Comparison of ENCODE assay signal across 1 cellular context in genomic region chr16:56479469-56479868, GRCh38.
TF ChIP-seq lines count a peak whose summit lies in the region.

No MANE protein-coding gene starts in this region.

TF ChIP-seq in HCT116, 20 proteins besides CTCF, POLR2A, EP300 and RAD21:
- TF ChIP-seq SIN3A (IDR thresholded peaks at IDR 0.05; ENCODE audit: low read depth) (no peak), YY1 (IDR thresholded peaks at IDR 0.05; ENCODE audit: extremely low read depth, insufficient replicate concordance, low read depth, low read length) (no peak), MAX (IDR thresholded peaks at IDR 0.05) (no peak), ZNF274 (IDR thresholded peaks at IDR 0.05; ENCODE audit: low read depth, low read length) (no peak), SP1 (IDR thresholded peaks at IDR 0.05; ENCODE audit: low read depth) (no peak), ELF1 (IDR thresholded peaks at IDR 0.05; ENCODE audit: borderline replicate concordance, low read depth) (no peak), EZH2phosphoT487 (IDR thresholded peaks at IDR 0.05; ENCODE audit: borderline replicate concordance) (no peak), CBX3 (IDR thresholded peaks at IDR 0.05; ENCODE audit: low read depth) (no peak), EZH2 (IDR thresholded peaks at IDR 0.05) (no peak), CEBPB (IDR thresholded peaks at IDR 0.05; ENCODE audit: low read depth) (no peak), ZBTB33 (IDR thresholded peaks at IDR 0.05; ENCODE audit: extremely low read depth, insufficient replicate concordance, low read length) (no peak), SRF (IDR thresholded peaks at IDR 0.05; ENCODE audit: low read depth) (no peak), REST (IDR thresholded peaks at IDR 0.05; ENCODE audit: low read depth) (no peak), FOSL1 (IDR thresholded peaks at IDR 0.05; ENCODE audit: low read depth) (no peak), POLR2AphosphoS5 (IDR thresholded peaks at IDR 0.05; ENCODE audit: low read depth, low read length) (no peak), TCF7L2 (IDR thresholded peaks at IDR 0.05; ENCODE audit: borderline replicate concordance, extremely low read depth, insufficient read depth, insufficient read length) (no peak), EGR1 (IDR thresholded peaks at IDR 0.05; ENCODE audit: low read depth) (no peak), ATF3 (IDR thresholded peaks at IDR 0.05) (no peak), ZFX (IDR thresholded peaks at IDR 0.05) (no peak), JUND (IDR thresholded peaks at IDR 0.05) (no peak)
